8 cellular contexts compared by ENCODE assay signal in genomic region chr2:237060518-237061312, GRCh38. TPM values are rescaled to one million over a fixed set of nuclear protein-coding genes. Genes with fewer than 3 reads are reported as not detected.
DNase-seq lines count a peak whose midpoint lies in the region; ATAC-seq and TF ChIP-seq lines count a peak whose summit lies in the region.

No MANE protein-coding gene starts in this region.

- H4K20me1 ChIP-seq in osteoblast (ENCODE audit: insufficient read depth, low read length): no peaks in the 10 kb centered on the region

- no peak for TF ChIP-seq POLR2A in gastroesophageal sphincter (IDR thresholded peaks at IDR 0.05)

- H3K4me1 ChIP-seq in gastroesophageal sphincter (peaks cover 0 to 7% (median 0%) of the 10 kb centered on the region in 3 donors), osteoblast (ENCODE audit: insufficient read depth, low read length) (peaks cover 4% of the 10 kb centered on the region)

- no peak for TF ChIP-seq EP300 in gastroesophageal sphincter (IDR thresholded peaks at IDR 0.05)

- H3K27ac ChIP-seq in gastroesophageal sphincter: no peak overlapping the region
- H3K27ac ChIP-seq in osteoblast (ENCODE audit: low read depth, low read length): no peak overlapping the region

- H3K9me3 ChIP-seq in gastroesophageal sphincter: no peaks in the 10 kb centered on the region
- H3K9me3 ChIP-seq in osteoblast (ENCODE audit: low read depth, low read length): no peaks in the 10 kb centered on the region

- ATAC-seq in gastroesophageal sphincter (peak; percentile 65), GM19035 (IDR thresholded peaks at IDR 0.05; ENCODE audit: unreplicated experiment) (no peak), GM21447 (IDR thresholded peaks at IDR 0.05; ENCODE audit: unreplicated experiment) (no peak)

- H3K4me2 ChIP-seq in osteoblast (ENCODE audit: insufficient read depth, low read length): peak overlapping the region; percentile 75

- peak; percentile 23 for DNase-seq in stimulated activated CD4-positive, alpha-beta T cell treated with anti-CD3 and anti-CD28 coated beads, Interleukin-15, amount 100 ng/mL, for 24 hours
- DNase-seq in stimulated activated CD4-positive, alpha-beta T cell treated with anti-CD3 and anti-CD28 coated beads, Interleukin-2, amount 100 ng/mL, for 24 hours: no peak
- peak; percentile 22 for DNase-seq in NCI-H146 treated with DMSO at 0.1 percent for 48 hours (lab: John Stamatoyannopoulos, UW; ENCODE audit: unreplicated experiment)
- peak; percentile 31 for DNase-seq in UCSD-AML1 (lab: John Stamatoyannopoulos, UW; ENCODE audit: unreplicated experiment)
- DNase-seq in osteoblast (ENCODE audit: insufficient read length, low spot score, missing footprints): peak; percentile 88

- no peaks in the 10 kb centered on the region for H3K27me3 ChIP-seq in gastroesophageal sphincter
- H3K27me3 ChIP-seq in osteoblast (ENCODE audit: insufficient read depth, low read length): no peaks in the 10 kb centered on the region

- H2AFZ ChIP-seq in osteoblast (ENCODE audit: low read length): peak overlapping the region; percentile 60

- peaks cover 0 to 4% of the 10 kb centered on the region in 2 donors for H3K36me3 ChIP-seq in gastroesophageal sphincter
- H3K36me3 ChIP-seq in osteoblast (ENCODE audit: insufficient read depth, low read length): no peaks in the 10 kb centered on the region

- H3K4me3 ChIP-seq in gastroesophageal sphincter: no peak overlapping the region
- H3K4me3 ChIP-seq in osteoblast (ENCODE audit: insufficient read depth, low read length): peak overlapping the region; percentile 26

- 23 to 25% methylated on average over 9 of the region's 15 CpGs for WGBS in gastroesophageal sphincter (ENCODE audit: low coverage in 1 of 2), 2 donors

- TF ChIP-seq CTCF in gastroesophageal sphincter (IDR thresholded peaks at IDR 0.05) (peak; percentile 39 to 79 (median 74)), osteoblast (IDR thresholded peaks at IDR 0.05; ENCODE audit: extremely low read depth, low read depth, low read length) (peak; percentile 74)

- H3K79me2 ChIP-seq in osteoblast (ENCODE audit: insufficient read depth, low read length): no peaks in the 10 kb centered on the region

RNA-seq across cellular contexts. Expression of gene COPS8, which starts 25.0 kb away (rescaled TPM):
- 100 to 1,000 TPM; 108 to 158 (median 120) TPM for total RNA-seq in gastroesophageal sphincter
- 91.2 and 98.4 TPM in 2 replicates for total RNA-seq in osteoblast

Comparison
In these comparisons a context has a peak if more than half of its experiments do, and no peak if none do; other contexts are left out.
1. DNase-seq: peak in stimulated activated CD4-positive, alpha-beta T cell treated with anti-CD3 and anti-CD28 coated beads, Interleukin-15, amount 100 ng/mL, for 24 hours (single experiment), NCI-H146 treated with DMSO at 0.1 percent for 48 hours (single experiment), UCSD-AML1 (single experiment) and osteoblast (single experiment); none in stimulated activated CD4-positive, alpha-beta T cell treated with anti-CD3 and anti-CD28 coated beads, Interleukin-2, amount 100 ng/mL, for 24 hours (0 of 2).